In genomic region chr1:25579241-25579946, GRCh38 we compare ENCODE assay signal across 23 cellular contexts. TPM values are rescaled to one million over a fixed set of nuclear protein-coding genes. Genes with fewer than 3 reads are reported as not detected.
A peak's percentile ranks its signal among the peaks of the same experiment; 100 is the strongest.
DNase-seq lines count a peak whose midpoint lies in the region; ATAC-seq and TF ChIP-seq lines count a peak whose summit lies in the region.
"Had no signal": no experiment of that assay in that cellular context is flagged by ENCODE, and none has a peak within 500 bp of the region (broad histone marks: within the 10 kb centered on the region; RNA-seq: fewer than 3 reads in every experiment).

No MANE protein-coding gene starts in this region.

- H3K4me3 Mint-ChIP-seq in brain (peak overlapping the region in 3 of 5 experiments; percentile 34 to 52 (median 48)), neural crest cell (no peak overlapping the region), type B pancreatic cell (no peak overlapping the region)
- H3K4me3 Mint-ChIP-seq: B cell, CD14-positive monocyte, IgD-negative memory B cell had no signal

- ATAC-seq in gastroesophageal sphincter (no peak), GM21528 (IDR thresholded peaks at IDR 0.05; ENCODE audit: low FRiP score, unreplicated experiment) (no peak)
- ATAC-seq: Panc1 had no signal

- H3K27ac ChIP-seq in OCI-LY7 (ENCODE audit: low read depth, low read length, poor library complexity, severe bottlenecking) (no peak overlapping the region), gastroesophageal sphincter (no peak overlapping the region)
- H3K27ac ChIP-seq: RWPE1 had no signal

- no peaks in the 10 kb centered on the region for H3K36me3 Mint-ChIP-seq in brain
- H3K36me3 Mint-ChIP-seq in neural crest cell (ENCODE audit: low read depth) = no peaks in the 10 kb centered on the region
- H3K36me3 Mint-ChIP-seq in type B pancreatic cell = peaks cover 3% of the 10 kb centered on the region
- H3K36me3 Mint-ChIP-seq: CD14-positive monocyte had no signal

- H3K27me3 Mint-ChIP-seq in brain = peaks cover 3% of the 10 kb centered on the region
- no peaks in the 10 kb centered on the region for H3K27me3 Mint-ChIP-seq in neural crest cell (ENCODE audit: low read depth)
- peaks cover 10% of the 10 kb centered on the region for H3K27me3 Mint-ChIP-seq in type B pancreatic cell
- H3K27me3 Mint-ChIP-seq: B cell, IgD-negative memory B cell had no signal

- BruUV-seq in OCI-LY7 (replicated peaks; lab: Mats Ljungman, UMichigan) = no TSS peak

- H2AFZ ChIP-seq in OCI-LY7 (ENCODE audit: low read length) = no peak overlapping the region

- DNase-seq in NCI-H82 treated with DMSO at 0.1 percent for 48 hours (lab: John Stamatoyannopoulos, UW; ENCODE audit: unreplicated experiment) (peak; percentile 99), neural crest cell (ENCODE audit: low read depth, low spot score) (no peak), type B pancreatic cell (ENCODE audit: extremely low spot score, unreplicated experiment) (no peak), OCI-LY7 (ENCODE audit: low spot score) (no peak)
- no peak for DNase-seq in activated effector memory CD4-positive, alpha-beta T cell treated with Interleukin-2 at 50 U/mL for 16 hours
- DNase-seq: CD8-positive, alpha-beta memory T cell; DMS153; DND-41; NCI-H1048; NCI-H1417; NCI-H1694; NCI-H2029 treated with DMSO at 0.1 percent for 48 hours; NCI-H446 treated with DMSO at 0.1 percent for 48 hours; NCI-H526; SHP77 had no signal

- POLR2A ChIA-PET in OCI-LY7 (lab: Charles Lee) = interaction anchor here (0.7 to 1.7 kb wide), 3 partner anchors 10 to 21 kb away, joined by 3 to 4 read pairs (median 4); no protein-coding TSS in a partner anchor

- H3K9me3 Mint-ChIP-seq in brain (peaks cover 3 to 9% (median 7%) of the 10 kb centered on the region in 5 experiments), neural crest cell (no peaks in the 10 kb centered on the region), type B pancreatic cell (peaks cover 7% of the 10 kb centered on the region)
- H3K9me3 Mint-ChIP-seq: CD8-positive, alpha-beta memory T cell had no signal

- H4K20me1 ChIP-seq in OCI-LY7 (ENCODE audit: insufficient read depth, low read length) = no peaks in the 10 kb centered on the region

- no peak overlapping the region for H3K4me2 ChIP-seq in OCI-LY7 (ENCODE audit: low read length)

- TF ChIP-seq CTCF in brain (conservative IDR thresholded peaks at IDR 0.05) (no peak), neural crest cell (conservative IDR thresholded peaks at IDR 0.05) (no peak), type B pancreatic cell (conservative IDR thresholded peaks at IDR 0.05) (no peak), OCI-LY7 (conservative IDR thresholded peaks at IDR 0.05; ENCODE audit: low read length) (no peak), gastroesophageal sphincter (IDR thresholded peaks at IDR 0.05) (no peak)

- WGBS in gastroesophageal sphincter (ENCODE audit: low coverage in 1 of 2), 2 donors = 59 to 78% methylated on average over 3 to 13 of the region's 13 CpGs

- H3K36me3 ChIP-seq in OCI-LY7 (ENCODE audit: insufficient read depth, low read length) (no peaks in the 10 kb centered on the region), gastroesophageal sphincter (no peaks in the 10 kb centered on the region)

- no peaks in the 10 kb centered on the region for H3K9me3 ChIP-seq in OCI-LY7 (ENCODE audit: low read length)
- H3K9me3 ChIP-seq in gastroesophageal sphincter = no peaks in the 10 kb centered on the region

- no peaks in the 10 kb centered on the region for H3K9me2 ChIP-seq in OCI-LY7 (ENCODE audit: insufficient read depth, low read length)

- H3K4me1 ChIP-seq in OCI-LY7 (ENCODE audit: insufficient read depth, low read length, poor library complexity, severe bottlenecking) = peaks cover 27% of the 10 kb centered on the region
- peaks cover 0 to 6% (median 0%) of the 10 kb centered on the region in 3 donors for H3K4me1 ChIP-seq in gastroesophageal sphincter

- CTCF ChIA-PET in OCI-LY7 (lab: Charles Lee; ENCODE audit: unreplicated experiment) = interaction anchor here (0.6 to 0.8 kb wide), 2 partner anchors 14 to 33 kb away, joined by 3 read pairs; no protein-coding TSS in a partner anchor

- peak overlapping the region; percentile 24 to 85 (median 66) for H3K27ac Mint-ChIP-seq in brain
- peak overlapping the region; percentile 20 for H3K27ac Mint-ChIP-seq in neural crest cell (ENCODE audit: unreplicated experiment)
- H3K27ac Mint-ChIP-seq in type B pancreatic cell = peak overlapping the region; percentile 13
- H3K27ac Mint-ChIP-seq: B cell; CD14-positive monocyte; CD8-positive, alpha-beta memory T cell had no signal

- no peaks in the 10 kb centered on the region for H3K79me2 ChIP-seq in OCI-LY7 (ENCODE audit: insufficient read depth, low read depth, low read length)

- no peak for TF ChIP-seq POLR2A in gastroesophageal sphincter (IDR thresholded peaks at IDR 0.05)

- H3K4me3 ChIP-seq in OCI-LY7 (ENCODE audit: low read depth, low read length, poor library complexity, severe bottlenecking) (no peak overlapping the region), gastroesophageal sphincter (no peak overlapping the region)

- no peaks in the 10 kb centered on the region for H3K27me3 ChIP-seq in gastroesophageal sphincter

- intact Hi-C loops in OCI-LY7 (cut with micrococcal nuclease; ENCODE audit: unreplicated experiment) = no loop called here

- peaks cover 51% of the 10 kb centered on the region for H3K4me1 Mint-ChIP-seq in brain
- peaks cover 25% of the 10 kb centered on the region for H3K4me1 Mint-ChIP-seq in neural crest cell
- H3K4me1 Mint-ChIP-seq in type B pancreatic cell (ENCODE audit: unreplicated experiment) = no peaks in the 10 kb centered on the region
- H3K4me1 Mint-ChIP-seq: B cell had no signal

- TF ChIP-seq EP300 in gastroesophageal sphincter (IDR thresholded peaks at IDR 0.05) = no peak

RNA-seq across cellular contexts. Expression of gene LDLRAP1, which starts 36.0 kb away (rescaled TPM):
- 11.4 TPM for polyA plus RNA-seq in brain (ENCODE audit: insufficient read depth, low read depth, low replicate concordance)
- total RNA-seq in neural crest cell (18.8 and 20.7 TPM in 2 replicates), type B pancreatic cell (ENCODE audit: low replicate concordance) (20.7 and 21.3 TPM in 2 replicates), OCI-LY7 (2022) (30.3 and 36.2 TPM in 2 replicates), gastroesophageal sphincter (10 to 100 TPM; 13.6 to 21.3 (median 17.2) TPM)
- 12.6 and 14.9 TPM in 2 replicates for total RNA-seq in OCI-LY7 (2014; rRNA removed; shearing (Covaris generic))

RNA-seq across cellular contexts. Expression of gene MAN1C1, which starts 37.2 kb away (rescaled TPM):
- polyA plus RNA-seq in brain (ENCODE audit: insufficient read depth, low read depth, low replicate concordance) = 56.4 TPM
- total RNA-seq in neural crest cell = 19.8 and 22.6 TPM in 2 replicates
- total RNA-seq in type B pancreatic cell (ENCODE audit: low replicate concordance) = 6.4 and 9.1 TPM in 2 replicates
- total RNA-seq in OCI-LY7 (2014; rRNA removed; shearing (Covaris generic)) = 2.4 and 3.0 TPM in 2 replicates
- 4.6 and 4.9 TPM in 2 replicates for total RNA-seq in OCI-LY7 (2022)
- total RNA-seq in gastroesophageal sphincter = 10 to 100 TPM; 20.0 to 38.1 (median 27.8) TPM

Comparison
In these comparisons a context has a peak if more than half of its experiments do, and no peak if none do; other contexts are left out.
1. H3K27ac Mint-ChIP-seq: peak in every context shown above with its lines; median percentile 66 in brain; 20 in neural crest cell; 13 in type B pancreatic cell.
2. H3K4me3 Mint-ChIP-seq: peak in brain (3 of 5); none in neural crest cell (single experiment) and type B pancreatic cell (single experiment).